Comparison of ENCODE assay signal across 30 cellular contexts in genomic region chr4:32261196-32261595, GRCh38.
"Had no signal": no experiment of that assay in that cellular context is flagged by ENCODE, and none has a peak within 500 bp of the region (broad histone marks: within the 10 kb centered on the region; RNA-seq: fewer than 3 reads in every experiment).

No MANE protein-coding gene starts in this region.

- H3K27ac Mint-ChIP-seq: immature natural killer cell; mesothelial cell of epicardium; naive B cell; natural killer cell; nephron progenitor cell; stimulated activated effector memory CD8-positive, alpha-beta T cell treated with anti-CD3 and anti-CD28 coated beads, Interleukin-12 subunit alpha, Interleukin-12 subunit beta, amount 100 ng/mL, for 72 hours; stimulated activated naive CD8-positive, alpha-beta T cell treated with anti-CD3 and anti-CD28 coated beads, Interleukin-15, Interleukin-2, amounts not matched to agents 100 ng/mL and 50 ng/mL, for 24 hours; type B pancreatic cell had no signal

- H3K9me3 Mint-ChIP-seq: nephron progenitor cell, type B pancreatic cell had no signal

- H3K27ac ChIP-seq: left lung, lower lobe of right lung, pancreas, psoas muscle, skin epidermis, suprapubic skin, thoracic aorta, tibial artery, vagina had no signal

- H3K4me3 ChIP-seq: left lung, lower lobe of right lung, pancreas, psoas muscle, skin epidermis, suprapubic skin, thoracic aorta, tibial artery, vagina had no signal

- FAIRE-seq: islet of Langerhans, kidney, pancreas had no signal

- ATAC-seq: left colon; left lung; lower lobe of right lung; natural killer cell; pancreas; psoas muscle; sciatic nerve; stimulated activated effector memory CD8-positive, alpha-beta T cell treated with anti-CD3 and anti-CD28 coated beads, Interleukin-12 subunit alpha, Interleukin-12 subunit beta, amount 100 ng/mL, for 72 hours had no signal

- H3K4me3 Mint-ChIP-seq: immature natural killer cell; mesothelial cell of epicardium; naive B cell; natural killer cell; nephron progenitor cell; stimulated activated effector memory CD8-positive, alpha-beta T cell treated with anti-CD3 and anti-CD28 coated beads, Interleukin-12 subunit alpha, Interleukin-12 subunit beta, amount 100 ng/mL, for 72 hours; stimulated activated naive CD8-positive, alpha-beta T cell treated with anti-CD3 and anti-CD28 coated beads, Interleukin-15, Interleukin-2, amounts not matched to agents 100 ng/mL and 50 ng/mL, for 24 hours; type B pancreatic cell had no signal

- H3K36me3 Mint-ChIP-seq: immature natural killer cell; mesothelial cell of epicardium; naive B cell; natural killer cell; stimulated activated effector memory CD8-positive, alpha-beta T cell treated with anti-CD3 and anti-CD28 coated beads, Interleukin-12 subunit alpha, Interleukin-12 subunit beta, amount 100 ng/mL, for 72 hours; type B pancreatic cell had no signal

- H3K4me1 ChIP-seq: left lung, lower lobe of right lung, pancreas, psoas muscle, suprapubic skin, tibial artery, vagina had no signal

- H3K27me3 ChIP-seq: left lung, pancreas, suprapubic skin, tibial artery, vagina had no signal

- H3K36me3 ChIP-seq: left lung, lower lobe of right lung, pancreas, suprapubic skin, thoracic aorta, tibial artery, vagina had no signal

- DNase-seq: hippocampal formation; immature natural killer cell; kidney; left colon; left lung; lower lobe of right lung; mesendoderm; naive B cell; natural killer cell; nephron progenitor cell; nucleus accumbens; pancreas; posterior cingulate gyrus; psoas muscle; stimulated activated CD4-positive, alpha-beta T cell treated with anti-CD3 and anti-CD28 coated beads, Interleukin-12 subunit alpha, Interleukin-12 subunit beta, amount 100 ng/mL, for 4 hours; stimulated activated CD4-positive, alpha-beta T cell treated with anti-CD3 and anti-CD28 coated beads, Interleukin-15, amount 100 ng/mL, for 24 hours; stimulated activated CD4-positive, alpha-beta T cell treated with anti-CD3 and anti-CD28 coated beads, Interleukin-2, amount 100 ng/mL, for 24 hours; stimulated activated CD4-positive, alpha-beta T cell treated with anti-CD3 and anti-CD28 coated beads, Interleukin-4, amount 100 ng/mL, for 1 hour; stimulated activated naive CD4-positive, alpha-beta T cell; tibial artery had no signal

- H3K4me1 Mint-ChIP-seq: immature natural killer cell; mesothelial cell of epicardium; naive B cell; natural killer cell; nephron progenitor cell; stimulated activated effector memory CD8-positive, alpha-beta T cell treated with anti-CD3 and anti-CD28 coated beads, Interleukin-12 subunit alpha, Interleukin-12 subunit beta, amount 100 ng/mL, for 72 hours had no signal

- H3K27me3 Mint-ChIP-seq: naive B cell; stimulated activated naive CD8-positive, alpha-beta T cell treated with anti-CD3 and anti-CD28 coated beads, Interleukin-15, Interleukin-2, amounts not matched to agents 100 ng/mL and 50 ng/mL, for 24 hours; type B pancreatic cell had no signal

- H3K9me3 ChIP-seq: left lung, lower lobe of right lung, pancreas, psoas muscle, suprapubic skin, thoracic aorta, tibial artery, vagina had no signal
